In genomic region chr1:7069888-7070287, GRCh38 we compare ENCODE assay signal across 8 cellular contexts.
DNase-seq lines count a peak whose midpoint lies in the region; ATAC-seq, FAIRE-seq and TF ChIP-seq lines count a peak whose summit lies in the region.

No MANE protein-coding gene starts in this region.

- RAD21 ChIA-PET in GM12878 (lab: Charles Lee; ENCODE audit: unreplicated experiment), result interaction anchor here (0.6 to 1.7 kb wide), 5 partner anchors 98 to 578 kb away, joined by 3 to 8 read pairs (median 4); no protein-coding TSS in a partner anchor

- no peak for TF ChIP-seq RAD21 in GM12878 (IDR thresholded peaks at IDR 0.05; ENCODE audit: insufficient read depth, low read depth, low read length)

- ATAC-seq in GM12878, result no peak
- ATAC-seq in sciatic nerve, result peak; percentile 20
- ATAC-seq in HG02571 (IDR thresholded peaks at IDR 0.05; ENCODE audit: unreplicated experiment), result no peak
- ATAC-seq in HG02840 (IDR thresholded peaks at IDR 0.05; ENCODE audit: low FRiP score, unreplicated experiment), result no peak

- TF ChIP-seq POLR2A in GM12878 (IDR thresholded peaks at IDR 0.05; ENCODE audit: low read depth, low read length), result no peak

- no peaks in the 10 kb centered on the region for H3K36me3 ChIP-seq in ES-I3 (ENCODE audit: insufficient read depth, low read length)
- H3K36me3 ChIP-seq in GM12878 (ENCODE audit: control insufficient read depth in 2 of 2, insufficient read depth in 2 of 2, low read length in 1 of 2), result no peaks in the 10 kb centered on the region
- H3K36me3 ChIP-seq in iPS-18a (ENCODE audit: control insufficient read depth, low read depth, low read length), result no peaks in the 10 kb centered on the region

- H3K9ac ChIP-seq in ES-I3 (ENCODE audit: low read depth, low read length) (peak overlapping the region; percentile 45), GM12878 (ENCODE audit: control insufficient read depth, insufficient read depth, low read length) (no peak overlapping the region), iPS-18a (ENCODE audit: low read length) (no peak overlapping the region)

- H3K9me3 ChIP-seq in ES-I3 (ENCODE audit: control insufficient read depth, insufficient read depth, low read length) (no peaks in the 10 kb centered on the region), GM12878 (replicated peaks; ENCODE audit: control insufficient read depth, insufficient read depth, low read length) (no peaks in the 10 kb centered on the region), iPS-18a (ENCODE audit: control insufficient read depth, low read depth, low read length) (no peaks in the 10 kb centered on the region)

- H3K4me1 ChIP-seq in ES-I3 (ENCODE audit: insufficient read depth, low read length) (peaks cover 3% of the 10 kb centered on the region; the same call in 1 of the 2 replicates), GM12878 (ENCODE audit: control insufficient read depth, insufficient read depth, low read length) (no peaks in the 10 kb centered on the region), iPS-18a (ENCODE audit: control insufficient read depth, low read depth, low read length) (peaks cover 4% of the 10 kb centered on the region)

- BruUV-seq in GM12878 (replicated peaks; lab: Mats Ljungman, UMichigan), result no TSS peak

- CTCF ChIA-PET in GM12878 (lab: Yijun Ruan, JAX), result interaction anchor here (0.5 to 3.1 kb wide), 19 partner anchors 11 to 1164 kb away, joined by 3 to 29 read pairs (median 4); no protein-coding TSS in a partner anchor

- SMC1A ChIA-PET in GM12878 (lab: Charles Lee; ENCODE audit: uncharacterized antibody, unreplicated experiment), result interaction anchor here (0.6 to 1.4 kb wide), 8 partner anchors 9 to 351 kb away, joined by 3 to 11 read pairs (median 4); no protein-coding TSS in a partner anchor

- no peak for DNase-seq in GM12878 (ENCODE audit: low read depth, low spot score)
- DNase-seq in sciatic nerve (ENCODE audit: low spot score), result no peak
- DNase-seq in HPDE6-E6E7 (ENCODE audit: extremely low spot score), result no peak
- no peak for DNase-seq in head of caudate nucleus

- TF ChIP-seq CTCF in GM12878 (IDR thresholded peaks at IDR 0.05 in 2 of 3, conservative IDR thresholded peaks at IDR 0.05 in 1 of 3; ENCODE audit: control insufficient read depth in 2 of 3, extremely low read depth in 1 of 3, insufficient read depth in 1 of 3, low read depth in 3 of 3, low read length in 3 of 3), result no peak

- POLR2A ChIA-PET in GM12878 (lab: Charles Lee), result no interaction called here

- H4K20me1 ChIP-seq in GM12878 (ENCODE audit: control insufficient read depth, insufficient read depth), result no peaks in the 10 kb centered on the region

- in situ Hi-C loops in GM12878 (cut with MboI), result loop anchor here (5.0 kb wide), 2 partner anchors 273 to 343 kb away; no protein-coding TSS in a partner anchor

- no peak for TF ChIP-seq EP300 in GM12878 (IDR thresholded peaks at IDR 0.05; ENCODE audit: borderline replicate concordance in 1 of 2, control insufficient read depth in 1 of 2, low read depth in 2 of 2, low read length in 2 of 2)

- peaks cover 0 to 3% of the 10 kb centered on the region in 2 experiments; a peak in 1 of 4 replicates for H3K27me3 ChIP-seq in GM12878 (replicated peaks in 1 of 2; ENCODE audit: control insufficient read depth in 2 of 2, insufficient read depth in 2 of 2, low read length in 1 of 2)
- H3K27me3 ChIP-seq in iPS-18a (ENCODE audit: control insufficient read depth, insufficient read depth, low read length), result no peaks in the 10 kb centered on the region

- H3K27ac ChIP-seq in GM12878 (ENCODE audit: control insufficient read depth, insufficient read depth), result no peak overlapping the region
- H3K27ac ChIP-seq in iPS-18a (ENCODE audit: low read length), result no peak overlapping the region

- no peak overlapping the region for H2AFZ ChIP-seq in GM12878 (ENCODE audit: control insufficient read depth, low read depth, low read length)

- WGBS in GM12878 (ENCODE audit: insufficient coverage, insufficient replicate concordance, low lambda C conversion rate, missing lambda C conversion rate), result 17% methylated on average over 23 of the region's 23 CpGs

- intact Hi-C loops in GM12878 (cut with micrococcal nuclease; ENCODE audit: unreplicated experiment), result loop anchor here (1.0 to 10.0 kb wide), 3 partner anchors 135 to 350 kb away; no protein-coding TSS in a partner anchor
- intact Hi-C loops in sciatic nerve (cut with DNase I), result loop anchor here (10.0 kb wide), 1 partner anchor 345 kb away; no protein-coding TSS in a partner anchor
- intact Hi-C loops in head of caudate nucleus (cut with DNase I), result loop anchor here (10.0 kb wide), 1 partner anchor 275 kb away; no protein-coding TSS in a partner anchor

- no peak for FAIRE-seq in GM12878 (lab: Jason Lieb, UNC)

- H3K79me2 ChIP-seq in GM12878 (ENCODE audit: control insufficient read depth, insufficient read depth, low read length), result no peaks in the 10 kb centered on the region

- H3K4me2 ChIP-seq in GM12878 (ENCODE audit: control insufficient read depth, insufficient read depth), result peak overlapping the region; percentile 40; the same call in 1 of the 2 replicates

- no peak overlapping the region for H3K4me3 ChIP-seq in GM12878
- peak overlapping the region; percentile 73 for H3K4me3 ChIP-seq in iPS-18a (ENCODE audit: low read length)

TF ChIP-seq in GM12878, 131 proteins besides CTCF, POLR2A, EP300 and RAD21 (continues in another document):
- TF ChIP-seq CUX1 (IDR thresholded peaks at IDR 0.05; ENCODE audit: insufficient replicate concordance, low read depth, low read length) (no peak), ATF2 (IDR thresholded peaks at IDR 0.05; ENCODE audit: low read length) (no peak), MLLT1 (IDR thresholded peaks at IDR 0.05) (no peak)
